2 cellular contexts compared by ENCODE assay signal in genomic region chr4:147732516-147733193, GRCh38.
TF ChIP-seq lines count a peak whose summit lies in the region.

No MANE protein-coding gene starts in this region.

TF ChIP-seq in HEK293, 187 proteins besides CTCF, POLR2A, EP300 and RAD21 (continued from another document and continues in another):
- peak; percentile 96 for TF ChIP-seq PRDM10 (tag by site-specific recombination; IDR thresholded peaks at IDR 0.05)
- no peak for TF ChIP-seq ZNF292 (tag by site-specific recombination; IDR thresholded peaks at IDR 0.05; ENCODE audit: borderline replicate concordance, low read depth)
- no peak for TF ChIP-seq ZNF639 (tag by site-specific recombination; IDR thresholded peaks at IDR 0.05)
- TF ChIP-seq ZNF223 (tag by site-specific recombination; IDR thresholded peaks at IDR 0.05) = no peak
- no peak for TF ChIP-seq ZNF24 (tag by site-specific recombination; IDR thresholded peaks at IDR 0.05)
- no peak for TF ChIP-seq ZNF473 (tag by site-specific recombination; IDR thresholded peaks at IDR 0.05)
- TF ChIP-seq ZNF776 (tag by site-specific recombination; IDR thresholded peaks at IDR 0.05; ENCODE audit: borderline replicate concordance) = no peak
- no peak for TF ChIP-seq ZNF701 (tag by site-specific recombination; IDR thresholded peaks at IDR 0.05)
- TF ChIP-seq KLF7 (tag by site-specific recombination; IDR thresholded peaks at IDR 0.05; ENCODE audit: borderline replicate concordance) = no peak
- TF ChIP-seq ZBTB17 (tag by site-specific recombination; IDR thresholded peaks at IDR 0.05) = no peak
- TF ChIP-seq ZNF202 (tag by site-specific recombination; IDR thresholded peaks at IDR 0.05; ENCODE audit: borderline replicate concordance) = no peak
- TF ChIP-seq ZNF311 (tag by site-specific recombination; IDR thresholded peaks at IDR 0.05; ENCODE audit: borderline replicate concordance) = no peak
- no peak for TF ChIP-seq MZF1 (tag by site-specific recombination; IDR thresholded peaks at IDR 0.05; ENCODE audit: borderline replicate concordance)
- peak; percentile 16; the same call in 1 of the 2 replicates for TF ChIP-seq ZSCAN30 (tag by site-specific recombination; IDR thresholded peaks at IDR 0.05)
- TF ChIP-seq, protein P1, sequence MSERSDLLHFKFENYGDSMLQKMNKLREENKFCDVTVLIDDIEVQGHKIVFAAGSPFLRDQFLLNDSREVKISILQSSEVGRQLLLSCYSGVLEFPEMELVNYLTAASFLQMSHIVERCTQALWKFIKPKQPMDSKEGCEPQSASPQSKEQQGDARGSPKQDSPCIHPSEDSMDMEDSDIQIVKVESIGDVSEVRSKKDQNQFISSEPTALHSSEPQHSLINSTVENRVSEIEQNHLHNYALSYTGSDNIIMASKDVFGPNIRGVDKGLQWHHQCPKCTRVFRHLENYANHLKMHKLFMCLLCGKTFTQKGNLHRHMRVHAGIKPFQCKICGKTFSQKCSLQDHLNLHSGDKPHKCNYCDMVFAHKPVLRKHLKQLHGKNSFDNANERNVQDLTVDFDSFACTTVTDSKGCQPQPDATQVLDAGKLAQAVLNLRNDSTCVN (tag by site-specific recombination; optimal IDR thresholded peaks at IDR 0.05) = peak; percentile 50
- TF ChIP-seq HOXD13 (CRISPR knock-in tag; IDR thresholded peaks at IDR 0.05; ENCODE audit: borderline replicate concordance) = no peak
- TF ChIP-seq ZFP41 (tag by site-specific recombination; IDR thresholded peaks at IDR 0.05; ENCODE audit: borderline replicate concordance) = no peak
- no peak for TF ChIP-seq ZNF433 (tag by site-specific recombination; IDR thresholded peaks at IDR 0.05; ENCODE audit: low read depth)
- TF ChIP-seq, protein P2, sequence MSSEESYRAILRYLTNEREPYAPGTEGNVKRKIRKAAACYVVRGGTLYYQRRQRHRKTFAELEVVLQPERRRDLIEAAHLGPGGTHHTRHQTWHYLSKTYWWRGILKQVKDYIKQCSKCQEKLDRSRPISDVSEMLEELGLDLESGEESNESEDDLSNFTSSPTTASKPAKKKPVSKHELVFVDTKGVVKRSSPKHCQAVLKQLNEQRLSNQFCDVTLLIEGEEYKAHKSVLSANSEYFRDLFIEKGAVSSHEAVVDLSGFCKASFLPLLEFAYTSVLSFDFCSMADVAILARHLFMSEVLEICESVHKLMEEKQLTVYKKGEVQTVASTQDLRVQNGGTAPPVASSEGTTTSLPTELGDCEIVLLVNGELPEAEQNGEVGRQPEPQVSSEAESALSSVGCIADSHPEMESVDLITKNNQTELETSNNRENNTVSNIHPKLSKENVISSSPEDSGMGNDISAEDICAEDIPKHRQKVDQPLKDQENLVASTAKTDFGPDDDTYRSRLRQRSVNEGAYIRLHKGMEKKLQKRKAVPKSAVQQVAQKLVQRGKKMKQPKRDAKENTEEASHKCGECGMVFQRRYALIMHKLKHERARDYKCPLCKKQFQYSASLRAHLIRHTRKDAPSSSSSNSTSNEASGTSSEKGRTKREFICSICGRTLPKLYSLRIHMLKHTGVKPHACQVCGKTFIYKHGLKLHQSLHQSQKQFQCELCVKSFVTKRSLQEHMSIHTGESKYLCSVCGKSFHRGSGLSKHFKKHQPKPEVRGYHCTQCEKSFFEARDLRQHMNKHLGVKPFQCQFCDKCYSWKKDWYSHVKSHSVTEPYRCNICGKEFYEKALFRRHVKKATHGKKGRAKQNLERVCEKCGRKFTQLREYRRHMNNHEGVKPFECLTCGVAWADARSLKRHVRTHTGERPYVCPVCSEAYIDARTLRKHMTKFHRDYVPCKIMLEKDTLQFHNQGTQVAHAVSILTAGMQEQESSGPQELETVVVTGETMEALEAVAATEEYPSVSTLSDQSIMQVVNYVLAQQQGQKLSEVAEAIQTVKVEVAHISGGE (tag by site-specific recombination; conservative IDR thresholded peaks at IDR 0.05; ENCODE audit: low read depth) = no peak

TF ChIP-seq in GM12878, 131 proteins besides CTCF, POLR2A, EP300 and RAD21 (continued from another document):
- TF ChIP-seq RELB (IDR thresholded peaks at IDR 0.05; ENCODE audit: low read depth) (no peak), MEF2B (IDR thresholded peaks at IDR 0.05; ENCODE audit: partially characterized antibody, poor library complexity, severe bottlenecking) (no peak), EED (IDR thresholded peaks at IDR 0.05; ENCODE audit: low read depth) (peak; percentile 6; the same call in 1 of the 2 replicates), IKZF2 (IDR thresholded peaks at IDR 0.05) (no peak; a peak in 1 of 4 replicates), E2F4 (IDR thresholded peaks at IDR 0.05; ENCODE audit: low read depth, low read length) (peak; percentile 6; the same call in 1 of the 2 replicates), WRNIP1 (IDR thresholded peaks at IDR 0.05; ENCODE audit: borderline replicate concordance, low read depth, low read length) (no peak), SREBF2 (IDR thresholded peaks at IDR 0.05; ENCODE audit: low read length) (no peak), SIX5 (IDR thresholded peaks at IDR 0.05; ENCODE audit: low read depth, low read length, severe bottlenecking) (no peak), NFIC (IDR thresholded peaks at IDR 0.05; ENCODE audit: low read depth, low read length) (no peak), POU2F2 (IDR thresholded peaks at IDR 0.05; ENCODE audit: borderline replicate concordance, low read depth, low read length) (no peak), IRF3 (IDR thresholded peaks at IDR 0.05) (no peak), SIN3A (IDR thresholded peaks at IDR 0.05; ENCODE audit: low read depth, low read length) (no peak), POLR2AphosphoS5 (IDR thresholded peaks at IDR 0.05; ENCODE audit: low read length) (no peak; the same call in 1 of the 2 replicates), IKZF1 (conservative IDR thresholded peaks at IDR 0.05) (no peak)
- TF ChIP-seq, protein P3, sequence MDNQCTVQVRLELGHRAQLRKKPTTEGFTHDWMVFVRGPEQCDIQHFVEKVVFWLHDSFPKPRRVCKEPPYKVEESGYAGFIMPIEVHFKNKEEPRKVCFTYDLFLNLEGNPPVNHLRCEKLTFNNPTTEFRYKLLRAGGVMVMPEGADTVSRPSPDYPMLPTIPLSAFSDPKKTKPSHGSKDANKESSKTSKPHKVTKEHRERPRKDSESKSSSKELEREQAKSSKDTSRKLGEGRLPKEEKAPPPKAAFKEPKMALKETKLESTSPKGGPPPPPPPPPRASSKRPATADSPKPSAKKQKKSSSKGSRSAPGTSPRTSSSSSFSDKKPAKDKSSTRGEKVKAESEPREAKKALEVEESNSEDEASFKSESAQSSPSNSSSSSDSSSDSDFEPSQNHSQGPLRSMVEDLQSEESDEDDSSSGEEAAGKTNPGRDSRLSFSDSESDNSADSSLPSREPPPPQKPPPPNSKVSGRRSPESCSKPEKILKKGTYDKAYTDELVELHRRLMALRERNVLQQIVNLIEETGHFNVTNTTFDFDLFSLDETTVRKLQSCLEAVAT (IDR thresholded peaks at IDR 0.05) = peak; percentile 27; the same call in 1 of the 2 replicates
- TF ChIP-seq, protein P4, sequence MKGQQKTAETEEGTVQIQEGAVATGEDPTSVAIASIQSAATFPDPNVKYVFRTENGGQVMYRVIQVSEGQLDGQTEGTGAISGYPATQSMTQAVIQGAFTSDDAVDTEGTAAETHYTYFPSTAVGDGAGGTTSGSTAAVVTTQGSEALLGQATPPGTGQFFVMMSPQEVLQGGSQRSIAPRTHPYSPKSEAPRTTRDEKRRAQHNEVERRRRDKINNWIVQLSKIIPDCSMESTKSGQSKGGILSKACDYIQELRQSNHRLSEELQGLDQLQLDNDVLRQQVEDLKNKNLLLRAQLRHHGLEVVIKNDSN (IDR thresholded peaks at IDR 0.05; ENCODE audit: borderline replicate concordance, extremely low read length, insufficient read depth, low read depth, low read length) = no peak
